In genomic region chr1:64243757-64244080, GRCh38 we compare ENCODE assay signal across 11 cellular contexts. TPM values are rescaled to one million over a fixed set of nuclear protein-coding genes. Genes with fewer than 3 reads are reported as not detected.
DNase-seq lines count a peak whose midpoint lies in the region; ATAC-seq and TF ChIP-seq lines count a peak whose summit lies in the region.
"Had no signal": no experiment of that assay in that cellular context is flagged by ENCODE, and none has a peak within 500 bp of the region (broad histone marks: within the 10 kb centered on the region; RNA-seq: fewer than 3 reads in every experiment).

No MANE protein-coding gene starts in this region.

- no peak for TF ChIP-seq RAD21 in SK-N-SH (IDR thresholded peaks at IDR 0.05; ENCODE audit: low read length)

- peaks cover 13 to 16% of the 10 kb centered on the region in 2 donors for H3K27me3 Mint-ChIP-seq in stimulated activated naive B cell treated with anti-CD40 and anti-IgM and Interleukin-4, amounts not matched to agents 10 μg/mL and 1 μg/mL and 100 μg/mL, for 72 hours

- H3K4me2 ChIP-seq in SK-N-SH (no peak overlapping the region), SU-DHL-6 (ENCODE audit: low read depth, low read length, poor library complexity, severe bottlenecking) (peak overlapping the region; percentile 69)

- 50% methylated on average over 4 of the region's 4 CpGs for WGBS in SK-N-SH (ENCODE audit: low lambda C conversion rate)

- peak overlapping the region in 1 of 2 donors; percentile 29 for H3K4me3 Mint-ChIP-seq in stimulated activated naive B cell treated with anti-CD40 and anti-IgM and Interleukin-4, amounts not matched to agents 10 μg/mL and 1 μg/mL and 100 μg/mL, for 72 hours

- POLR2A ChIA-PET in SK-N-SH (lab: Yijun Ruan, JAX) = interaction anchor here (1.0 to 1.5 kb wide), 4 partner anchors 9 to 570 kb away, joined by 3 to 4 read pairs (median 4); no protein-coding TSS in a partner anchor

- no peak overlapping the region for H3K9ac ChIP-seq in SK-N-SH
- H3K9ac ChIP-seq in SU-DHL-6 (ENCODE audit: low read length) = 0 out of 2 replicates have a peak overlapping the region, but pooled peaks have one; percentile 28
- H3K9ac ChIP-seq in iPS-20b (ENCODE audit: low read depth, low read length) = peak overlapping the region; percentile 12; the same call in 1 of the 2 replicates

- H3K9me2 ChIP-seq in SK-N-SH (no peaks in the 10 kb centered on the region), SU-DHL-6 (replicated peaks; ENCODE audit: insufficient read depth, low read length) (no peaks in the 10 kb centered on the region)

- H3K27me3 ChIP-seq in SK-N-SH (ENCODE audit: insufficient read depth) = 0 out of 2 replicates have a peak, but pooled peaks cover under 1% of the 10 kb centered on the region
- H3K27me3 ChIP-seq in SU-DHL-6 (ENCODE audit: low read length) = no peaks in the 10 kb centered on the region
- no peaks in the 10 kb centered on the region for H3K27me3 ChIP-seq in iPS-20b (ENCODE audit: insufficient read depth, low read length)
- no peaks in the 10 kb centered on the region for H3K27me3 ChIP-seq in tibial artery
- H3K27me3 ChIP-seq: thyroid gland had no signal

- no peak for TF ChIP-seq EP300 in SK-N-SH (IDR thresholded peaks at IDR 0.05; ENCODE audit: borderline replicate concordance in 1 of 2, low read depth in 1 of 2, low read length in 1 of 2)

- H3K4me1 Mint-ChIP-seq in stimulated activated naive B cell treated with anti-CD40 and anti-IgM and Interleukin-4, amounts not matched to agents 10 μg/mL and 1 μg/mL and 100 μg/mL, for 72 hours = peaks cover 9 to 15% of the 10 kb centered on the region in 2 donors

- no peaks in the 10 kb centered on the region for H3K9me3 Mint-ChIP-seq in stimulated activated naive B cell treated with anti-CD40 and anti-IgM and Interleukin-4, amounts not matched to agents 10 μg/mL and 1 μg/mL and 100 μg/mL, for 72 hours

- ATAC-seq in SK-N-SH treated with all-trans-retinoic acid at 6 μM for 48 hours = peak; percentile 77
- ATAC-seq in GM21381 (IDR thresholded peaks at IDR 0.05; ENCODE audit: unreplicated experiment) = peak; percentile 22
- ATAC-seq in stimulated activated naive B cell treated with anti-CD40 and anti-IgM and Interleukin-4, amounts not matched to agents 10 μg/mL and 1 μg/mL and 100 μg/mL, for 72 hours (replicated peaks) = no peak
- ATAC-seq in HG02798 (IDR thresholded peaks at IDR 0.05; ENCODE audit: poor library complexity, unreplicated experiment) = no peak

- no peak overlapping the region for H3K27ac Mint-ChIP-seq in stimulated activated naive B cell treated with anti-CD40 and anti-IgM and Interleukin-4, amounts not matched to agents 10 μg/mL and 1 μg/mL and 100 μg/mL, for 72 hours
- H3K27ac Mint-ChIP-seq: immature natural killer cell had no signal

- TF ChIP-seq CTCF in SK-N-SH (IDR thresholded peaks at IDR 0.05) = no peak
- TF ChIP-seq CTCF in SU-DHL-6 (IDR thresholded peaks at IDR 0.05; ENCODE audit: insufficient read depth, low read length, poor library complexity, severe bottlenecking) = no peak
- TF ChIP-seq CTCF in tibial artery (IDR thresholded peaks at IDR 0.05) = no peak

- H3K36me3 ChIP-seq in SK-N-SH (replicated peaks in 1 of 2; ENCODE audit: control insufficient read depth in 1 of 2, insufficient read depth in 2 of 2, low read length in 1 of 2) (no peaks in the 10 kb centered on the region), SU-DHL-6 (ENCODE audit: low read length) (no peaks in the 10 kb centered on the region), iPS-20b (ENCODE audit: insufficient read depth, low read depth, low read length) (no peaks in the 10 kb centered on the region), tibial artery (no peaks in the 10 kb centered on the region)
- H3K36me3 ChIP-seq: thyroid gland had no signal

- DNase-seq in SK-N-SH (no peak), tibial artery (no peak)
- no peak for DNase-seq in stimulated activated naive B cell treated with anti-CD40 and anti-IgM and Interleukin-4, amounts not matched to agents 10 μg/mL and 1 μg/mL and 100 μg/mL, for 72 hours
- DNase-seq: thyroid gland had no signal

- peaks cover 10 to 22% of the 10 kb centered on the region in 2 experiments; a peak in 3 of 4 replicates for H3K4me1 ChIP-seq in SK-N-SH (ENCODE audit: control insufficient read depth in 1 of 2, insufficient read depth in 2 of 2, low read depth in 1 of 2, low read length in 1 of 2)
- peaks cover 30% of the 10 kb centered on the region for H3K4me1 ChIP-seq in iPS-20b (ENCODE audit: insufficient read depth, low read length)
- H3K4me1 ChIP-seq in tibial artery = peaks cover 0 to 6% (median 0%) of the 10 kb centered on the region in 4 donors

- H2AFZ ChIP-seq in SK-N-SH (ENCODE audit: low read depth) (no peak overlapping the region), SU-DHL-6 (ENCODE audit: low read depth, low read length, severe bottlenecking) (peak overlapping the region; percentile 98)

- H3F3A ChIP-seq in SK-N-SH (replicated peaks; ENCODE audit: insufficient read depth) (no peaks in the 10 kb centered on the region), SU-DHL-6 (ENCODE audit: insufficient read depth) (0 out of 2 replicates have a peak, but pooled peaks cover 11% of the 10 kb centered on the region)

- H3K36me3 Mint-ChIP-seq in stimulated activated naive B cell treated with anti-CD40 and anti-IgM and Interleukin-4, amounts not matched to agents 10 μg/mL and 1 μg/mL and 100 μg/mL, for 72 hours = no peaks in the 10 kb centered on the region
- H3K36me3 Mint-ChIP-seq: immature natural killer cell had no signal

- CTCF ChIA-PET in SK-N-SH (lab: Yijun Ruan, JAX) = interaction anchor here (0.6 to 4.8 kb wide), 32 partner anchors 10 to 1410 kb away, joined by 3 to 71 read pairs (median 4); partner anchors contain the start of gene ROR1

- no peaks in the 10 kb centered on the region for H3K9me3 ChIP-seq in SK-N-SH
- H3K9me3 ChIP-seq in SU-DHL-6 (ENCODE audit: insufficient read depth, low read length) = no peaks in the 10 kb centered on the region
- H3K9me3 ChIP-seq in iPS-20b (ENCODE audit: insufficient read depth, low read depth, low read length) = no peaks in the 10 kb centered on the region
- no peaks in the 10 kb centered on the region for H3K9me3 ChIP-seq in tibial artery
- H3K9me3 ChIP-seq: thyroid gland had no signal

- no peaks in the 10 kb centered on the region for H3K79me2 ChIP-seq in SK-N-SH (ENCODE audit: insufficient read depth)
- no peaks in the 10 kb centered on the region for H3K79me2 ChIP-seq in SU-DHL-6 (ENCODE audit: insufficient read depth, low read length)

- intact Hi-C loops in tibial artery (cut with DNase I; ENCODE audit: low total_unique reads) = loop anchor here (2.0 kb wide), 1 partner anchor 569 kb away; no protein-coding TSS in a partner anchor

- peak overlapping the region in 1 of 2 experiments; percentile 91; a peak in 2 of 4 replicates for H3K27ac ChIP-seq in SK-N-SH (ENCODE audit: low read depth in 2 of 2, low read length in 1 of 2)
- H3K27ac ChIP-seq in SU-DHL-6 (ENCODE audit: low read depth, low read length) = 0 out of 2 replicates have a peak overlapping the region, but pooled peaks have one; percentile 10
- H3K27ac ChIP-seq in iPS-20b (ENCODE audit: low read length) = peak overlapping the region; percentile 46
- H3K27ac ChIP-seq in tibial artery = no peak overlapping the region
- H3K27ac ChIP-seq: thyroid gland had no signal

- 0 out of 4 replicates have a peak overlapping the region, but pooled peaks of 1 of the 2 experiments have one; percentile 1 for H3K4me3 ChIP-seq in SK-N-SH (ENCODE audit: low read depth in 2 of 2, low read length in 1 of 2)
- H3K4me3 ChIP-seq in SU-DHL-6 (ENCODE audit: insufficient read depth, low read length, poor library complexity, severe bottlenecking) = peak overlapping the region; percentile 26
- H3K4me3 ChIP-seq in iPS-20b (ENCODE audit: low read length) = peak overlapping the region; percentile 10; the same call in 1 of the 2 replicates
- no peak overlapping the region for H3K4me3 ChIP-seq in tibial artery
- H3K4me3 ChIP-seq: K562, thyroid gland had no signal

- no peaks in the 10 kb centered on the region for H4K20me1 ChIP-seq in SK-N-SH (ENCODE audit: insufficient read depth)
- no peaks in the 10 kb centered on the region for H4K20me1 ChIP-seq in SU-DHL-6 (ENCODE audit: low read depth, low read length)

TF ChIP-seq in SK-N-SH treated with all-trans-retinoic acid at 6 μM for 48 hours, 23 proteins besides CTCF, POLR2A, EP300 and RAD21:
- TF ChIP-seq ISL1 (CRISPR knock-in tag; IDR thresholded peaks at IDR 0.05) = peak; percentile 46
- TF ChIP-seq ESRRG (CRISPR knock-in tag; IDR thresholded peaks at IDR 0.05) = 0 out of 2 replicates have a peak, but pooled peaks have one; percentile 79
- no peak for TF ChIP-seq BACH2 (CRISPR knock-in tag; IDR thresholded peaks at IDR 0.05; ENCODE audit: borderline replicate concordance)

TF ChIP-seq in SK-N-SH, 30 proteins besides CTCF, POLR2A, EP300 and RAD21 (continues in another document):
- no peak for TF ChIP-seq SMC3 (IDR thresholded peaks at IDR 0.05; ENCODE audit: low read depth, low read length)
- TF ChIP-seq, protein P1, sequence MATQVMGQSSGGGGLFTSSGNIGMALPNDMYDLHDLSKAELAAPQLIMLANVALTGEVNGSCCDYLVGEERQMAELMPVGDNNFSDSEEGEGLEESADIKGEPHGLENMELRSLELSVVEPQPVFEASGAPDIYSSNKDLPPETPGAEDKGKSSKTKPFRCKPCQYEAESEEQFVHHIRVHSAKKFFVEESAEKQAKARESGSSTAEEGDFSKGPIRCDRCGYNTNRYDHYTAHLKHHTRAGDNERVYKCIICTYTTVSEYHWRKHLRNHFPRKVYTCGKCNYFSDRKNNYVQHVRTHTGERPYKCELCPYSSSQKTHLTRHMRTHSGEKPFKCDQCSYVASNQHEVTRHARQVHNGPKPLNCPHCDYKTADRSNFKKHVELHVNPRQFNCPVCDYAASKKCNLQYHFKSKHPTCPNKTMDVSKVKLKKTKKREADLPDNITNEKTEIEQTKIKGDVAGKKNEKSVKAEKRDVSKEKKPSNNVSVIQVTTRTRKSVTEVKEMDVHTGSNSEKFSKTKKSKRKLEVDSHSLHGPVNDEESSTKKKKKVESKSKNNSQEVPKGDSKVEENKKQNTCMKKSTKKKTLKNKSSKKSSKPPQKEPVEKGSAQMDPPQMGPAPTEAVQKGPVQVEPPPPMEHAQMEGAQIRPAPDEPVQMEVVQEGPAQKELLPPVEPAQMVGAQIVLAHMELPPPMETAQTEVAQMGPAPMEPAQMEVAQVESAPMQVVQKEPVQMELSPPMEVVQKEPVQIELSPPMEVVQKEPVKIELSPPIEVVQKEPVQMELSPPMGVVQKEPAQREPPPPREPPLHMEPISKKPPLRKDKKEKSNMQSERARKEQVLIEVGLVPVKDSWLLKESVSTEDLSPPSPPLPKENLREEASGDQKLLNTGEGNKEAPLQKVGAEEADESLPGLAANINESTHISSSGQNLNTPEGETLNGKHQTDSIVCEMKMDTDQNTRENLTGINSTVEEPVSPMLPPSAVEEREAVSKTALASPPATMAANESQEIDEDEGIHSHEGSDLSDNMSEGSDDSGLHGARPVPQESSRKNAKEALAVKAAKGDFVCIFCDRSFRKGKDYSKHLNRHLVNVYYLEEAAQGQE (IDR thresholded peaks at IDR 0.05; ENCODE audit: low read depth, low read length) = no peak

RNA-seq across cellular contexts. Expression of gene UBE2U, which starts 40.3 kb away (rescaled TPM):
- not detected in 2 replicates for polyA plus RNA-seq in SK-N-SH (2012; rRNA removed)
- polyA plus RNA-seq in SK-N-SH (2012; cell fraction: cytosol; rRNA removed) = not detected in 2 replicates
- polyA plus RNA-seq in SK-N-SH (2012; cell fraction: nucleus; rRNA removed) = 0.18 TPM in 1 of 2 replicates, not detected in the other
- polyA plus RNA-seq: immature natural killer cell, K562 had no signal

Comparison
In these comparisons a context has a peak if more than half of its experiments do, and no peak if none do; other contexts are left out.
1. ATAC-seq: peak in SK-N-SH treated with all-trans-retinoic acid at 6 μM for 48 hours (single experiment) and GM21381 (single experiment); none in stimulated activated naive B cell treated with anti-CD40 and anti-IgM and Interleukin-4, amounts not matched to agents 10 μg/mL and 1 μg/mL and 100 μg/mL, for 72 hours (0 of 2) and HG02798 (single experiment).
2. H3K27ac ChIP-seq: peak in SU-DHL-6 (single experiment) and iPS-20b (single experiment); none in tibial artery (0 of 2).
3. H3K4me3 ChIP-seq: peak in SU-DHL-6 (single experiment) and iPS-20b (single experiment); none in tibial artery (0 of 2).